9 cellular contexts compared by ENCODE assay signal in the genomic region with DNA sequence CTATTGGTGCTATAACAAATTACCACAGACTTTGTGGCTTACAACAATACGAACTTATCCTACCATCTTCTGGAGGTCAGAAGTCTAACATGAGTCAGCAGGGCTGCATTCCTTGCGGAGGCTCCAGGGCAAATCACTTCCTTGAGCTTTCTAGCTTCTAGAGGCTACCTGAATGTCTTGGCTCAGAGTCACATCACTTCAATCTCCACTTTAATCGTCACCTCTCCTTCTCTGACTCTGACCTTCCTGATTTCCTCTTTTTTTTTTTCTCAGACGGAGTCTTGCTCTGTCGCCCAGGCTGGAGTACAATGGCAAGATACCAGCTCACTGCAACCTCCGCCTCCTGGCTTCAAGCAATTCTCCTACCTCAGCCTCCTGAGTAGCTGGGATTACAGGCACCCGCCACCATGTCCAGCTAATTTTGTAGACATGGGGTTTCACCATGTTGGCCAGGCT. TPM values are rescaled to one million over a fixed set of nuclear protein-coding genes. Genes with fewer than 3 reads are reported as not detected.
A peak's percentile ranks its signal among the peaks of the same experiment; 100 is the strongest.
DNase-seq lines count a peak whose midpoint lies in the region; FAIRE-seq and TF ChIP-seq lines count a peak whose summit lies in the region.
"Had no signal": no experiment of that assay in that cellular context is flagged by ENCODE, and none has a peak within 500 bp of the region (broad histone marks: within the 10 kb centered on the region; RNA-seq: fewer than 3 reads in every experiment).

No MANE protein-coding gene starts in this region.

- no peak overlapping the region for H2BK15ac ChIP-seq in mesenchymal stem cell (ENCODE audit: low read depth, poor library complexity, severe bottlenecking)

- peak overlapping the region; percentile 61 to 66 for H3K18ac ChIP-seq in mesenchymal stem cell (ENCODE audit: low read depth in 1 of 2, low read length in 2 of 2)

- no peak overlapping the region for H3K9ac ChIP-seq in colonic mucosa (ENCODE audit: low read depth in 2 of 2, low read length in 2 of 2)
- H3K9ac ChIP-seq in mesenchymal stem cell (ENCODE audit: low read length) = no peak overlapping the region

- H4K91ac ChIP-seq in mesenchymal stem cell (ENCODE audit: low read length) = no peak overlapping the region

- no peak for FAIRE-seq in D721Med (lab: Jason Lieb, UNC)

- no peak overlapping the region for H2AFZ ChIP-seq in mesenchymal stem cell (ENCODE audit: low read depth, low read length)

- H2BK120ac ChIP-seq in mesenchymal stem cell (ENCODE audit: low read depth, low read length) = peak overlapping the region; percentile 42

- H3K23ac ChIP-seq in mesenchymal stem cell (ENCODE audit: low read length in 2 of 2) = no peak overlapping the region

- H3K27me3 ChIP-seq in colonic mucosa (no peaks in the 10 kb centered on the region), mesenchymal stem cell (ENCODE audit: control insufficient read depth in 1 of 2, insufficient read depth in 1 of 2, low read length in 2 of 2) (no peaks in the 10 kb centered on the region), spleen (replicated peaks in 1 of 7) (no peaks in the 10 kb centered on the region)

- intact Hi-C loops in colonic mucosa (cut with DNase I) = no loop called here
- intact Hi-C loops in spleen (cut with DNase I; ENCODE audit: low total_unique reads) = no loop called here

- H3K14ac ChIP-seq in mesenchymal stem cell (ENCODE audit: low read length in 2 of 2) = no peak overlapping the region

- H3K4me1 ChIP-seq in colonic mucosa (no peaks in the 10 kb centered on the region), mesenchymal stem cell (ENCODE audit: control insufficient read depth, insufficient read depth, low read depth, low read length) (peaks cover 5% of the 10 kb centered on the region), spleen (peaks cover 0 to 26% (median 5%) of the 10 kb centered on the region in 6 donors)

- no peak for TF ChIP-seq POLR2A in NB4 (IDR thresholded peaks at IDR 0.05; ENCODE audit: extremely low read depth, insufficient read length)
- no peak for TF ChIP-seq POLR2A in spleen (IDR thresholded peaks at IDR 0.05)

- no peak overlapping the region for H3K4me3 ChIP-seq in NB4 (ENCODE audit: low read depth, low read length)
- H3K4me3 ChIP-seq in colonic mucosa = no peak overlapping the region
- H3K4me3 ChIP-seq in mesenchymal stem cell (ENCODE audit: insufficient read depth in 1 of 2, low read depth in 1 of 2, low read length in 2 of 2) = no peak overlapping the region
- H3K4me3 ChIP-seq in spleen = no peak overlapping the region

- H3K27ac ChIP-seq in colonic mucosa = peak overlapping the region; percentile 65
- peak overlapping the region; percentile 77 for H3K27ac ChIP-seq in mesenchymal stem cell (ENCODE audit: low read length, poor library complexity, severe bottlenecking)
- peak overlapping the region in 1 of 8 donors; percentile 14 for H3K27ac ChIP-seq in spleen

- peak; percentile 25 for DNase-seq in COLO829 (ENCODE audit: low spot score)
- DNase-seq in NB4 (ENCODE audit: low read depth) = peak; percentile 9
- DNase-seq in colonic mucosa = peak; percentile 65
- DNase-seq in mesenchymal stem cell = peak; percentile 89
- no peak for DNase-seq in D721Med (ENCODE audit: insufficient read length, low spot score)
- DNase-seq in GM10266 (ENCODE audit: extremely low spot score) = no peak
- no peak for DNase-seq in NCI-H2196 (lab: John Stamatoyannopoulos, UW; ENCODE audit: unreplicated experiment)
- DNase-seq in spleen = no peak
- DNase-seq: natural killer cell had no signal

- WGBS in mesenchymal stem cell = 31% methylated on average over 7 of the region's 7 CpGs
- 53 to 75% (median 61%) methylated on average over 7 of the region's 7 CpGs for WGBS in spleen, 5 donors

- H3K36me3 ChIP-seq in colonic mucosa (no peaks in the 10 kb centered on the region), mesenchymal stem cell (ENCODE audit: control insufficient read depth in 1 of 2, insufficient read depth in 2 of 2, low read depth in 1 of 2, low read length in 2 of 2) (peaks cover 0 to 6% of the 10 kb centered on the region in 2 experiments), spleen (peaks cover 0 to 37% (median 0%) of the 10 kb centered on the region in 6 donors)

- peak overlapping the region; percentile 28 for H4K8ac ChIP-seq in mesenchymal stem cell (ENCODE audit: low read length)

- H3K9me3 ChIP-seq in colonic mucosa (no peaks in the 10 kb centered on the region), mesenchymal stem cell (ENCODE audit: control insufficient read depth, low read length) (no peaks in the 10 kb centered on the region), spleen (no peaks in the 10 kb centered on the region)

- H3K4ac ChIP-seq in mesenchymal stem cell (ENCODE audit: low read depth in 1 of 2, low read length in 2 of 2) = peak overlapping the region in 1 of 2 experiments; percentile 87

- H2AK5ac ChIP-seq in mesenchymal stem cell (ENCODE audit: low read length, severe bottlenecking) = peak overlapping the region; percentile 65

- H2BK5ac ChIP-seq in mesenchymal stem cell (ENCODE audit: low read depth, low read length, poor library complexity, severe bottlenecking) = no peak overlapping the region

- peaks cover 3% of the 10 kb centered on the region for H3K79me1 ChIP-seq in mesenchymal stem cell (replicated peaks; ENCODE audit: low read length, poor library complexity, severe bottlenecking)

- no peak overlapping the region for H3K4me2 ChIP-seq in mesenchymal stem cell (ENCODE audit: low read length, poor library complexity, severe bottlenecking)

- H2BK12ac ChIP-seq in mesenchymal stem cell (ENCODE audit: low read length in 2 of 2) = peak overlapping the region in 1 of 2 experiments; percentile 12

- TF ChIP-seq CTCF in NB4 (IDR thresholded peaks at IDR 0.05; ENCODE audit: low read depth, low read length) = no peak
- no peak for TF ChIP-seq CTCF in colonic mucosa (IDR thresholded peaks at IDR 0.05)
- no peak for TF ChIP-seq CTCF in D721Med (IDR thresholded peaks at IDR 0.05; ENCODE audit: insufficient read depth, missing control alignments)
- TF ChIP-seq CTCF in GM10266 (IDR thresholded peaks at IDR 0.05; ENCODE audit: control insufficient read depth, insufficient read depth, low read depth, missing control alignments) = no peak
- TF ChIP-seq CTCF in spleen (IDR thresholded peaks at IDR 0.05 in 8 of 11, conservative IDR thresholded peaks at IDR 0.05 in 3 of 11) = no peak

RNA-seq across cellular contexts. Expression of gene ANAPC16, which starts 44.6 kb away (rescaled TPM):
- 10 to 100 TPM; 63.2 to 85.2 TPM for total RNA-seq in colonic mucosa
- polyA plus RNA-seq in mesenchymal stem cell (2013, experiment 1 of 2) = 63.6 TPM
- 65.1 TPM for polyA plus RNA-seq in mesenchymal stem cell (2013, experiment 2 of 2)
- 100 to 1,000 TPM in 3 of 7 donors, 10 to 100 TPM in 4; 70.8 to 115 (median 97.2) TPM for total RNA-seq in spleen
- 100 to 1,000 TPM; 182 to 239 (median 224) TPM for polyA plus RNA-seq in spleen

RNA-seq across cellular contexts. Expression of gene ASCC1, which starts 44.9 kb away (rescaled TPM):
- total RNA-seq in colonic mucosa = 10 to 100 TPM; 16.2 to 19.2 TPM
- 36.0 TPM for polyA plus RNA-seq in mesenchymal stem cell (2013, experiment 1 of 2)
- 36.1 TPM for polyA plus RNA-seq in mesenchymal stem cell (2013, experiment 2 of 2)
- total RNA-seq in spleen = 10 to 100 TPM; 23.7 to 41.7 (median 37.9) TPM
- 10 to 100 TPM; 11.9 to 22.0 (median 18.4) TPM for polyA plus RNA-seq in spleen

Comparison
In these comparisons a context has a peak if more than half of its experiments do, and no peak if none do; other contexts are left out.
1. DNase-seq: peak in COLO829 (single experiment), NB4 (single experiment), colonic mucosa (single experiment) and mesenchymal stem cell (single experiment); none in D721Med (single experiment), GM10266 (single experiment), NCI-H2196 (single experiment) and spleen (single experiment).